ENCODE assay signal across 20 cellular contexts in genomic region chr2:152278536-152278935, GRCh38. TPM values are rescaled to one million over a fixed set of nuclear protein-coding genes. Genes with fewer than 3 reads are reported as not detected.
A peak's percentile ranks its signal among the peaks of the same experiment; 100 is the strongest.
DNase-seq lines count a peak whose midpoint lies in the region; ATAC-seq, FAIRE-seq and TF ChIP-seq lines count a peak whose summit lies in the region.
"Had no signal": no experiment of that assay in that cellular context is flagged by ENCODE, and none has a peak within 500 bp of the region (broad histone marks: within the 10 kb centered on the region; RNA-seq: fewer than 3 reads in every experiment).

No MANE protein-coding gene starts in this region.

- no peaks in the 10 kb centered on the region for H3K27me3 Mint-ChIP-seq in astrocyte (ENCODE audit: low read depth, unreplicated experiment)

- intact Hi-C loops in A673 (cut with micrococcal nuclease; ENCODE audit: unreplicated experiment) = no loop called here
- intact Hi-C loops in colonic mucosa (cut with DNase I) = no loop called here

- H3K27me3 ChIP-seq in A673 (replicated peaks; ENCODE audit: insufficient read depth, low read depth, low read length, poor library complexity) (no peaks in the 10 kb centered on the region), astrocyte (ENCODE audit: insufficient read depth, low read length) (no peaks in the 10 kb centered on the region), colonic mucosa (no peaks in the 10 kb centered on the region)
- H3K27me3 ChIP-seq: BLaER1 treated with 17β-estradiol and CSF1 and Interleukin-3, amounts not matched to agents 10 nM and 100 nM had no signal

- ATAC-seq in HG03460 (IDR thresholded peaks at IDR 0.05; ENCODE audit: unreplicated experiment) = no peak
- ATAC-seq: A549; CD8-positive, alpha-beta T cell; GM23338; HepG2 had no signal

- FAIRE-seq in astrocyte (lab: Jason Lieb, UNC) = no peak
- FAIRE-seq: A549, G401.6, H54, HepG2 had no signal

- POLR2A ChIA-PET in A673 (lab: Charles Lee; ENCODE audit: low non-redundant PET) = no interaction called here

- H2AFZ ChIP-seq in astrocyte (ENCODE audit: low read depth, low read length) = no peak overlapping the region
- H2AFZ ChIP-seq: GM23338 had no signal

- BruUV-seq in A673 (replicated peaks; lab: Mats Ljungman, UMichigan) = no TSS peak

- H3K4me1 Mint-ChIP-seq in astrocyte (ENCODE audit: low read depth, unreplicated experiment) = peaks cover 8% of the 10 kb centered on the region
- H3K4me1 Mint-ChIP-seq: B cell, GM23338, IgD-negative memory B cell had no signal

- no peak overlapping the region for H3K27ac Mint-ChIP-seq in astrocyte (ENCODE audit: unreplicated experiment)
- H3K27ac Mint-ChIP-seq: B cell; CD8-positive, alpha-beta T cell; GM23338; IgD-negative memory B cell had no signal

- H3K4me2 ChIP-seq in astrocyte (ENCODE audit: low read length) = no peak overlapping the region
- H3K4me2 ChIP-seq: A549; BLaER1 treated with 17β-estradiol and CSF1 and Interleukin-3, amounts not matched to agents 10 nM and 100 nM; GM23338 had no signal

- TF ChIP-seq CTCF in A673 (conservative IDR thresholded peaks at IDR 0.05; ENCODE audit: low read depth, low read length) (no peak), astrocyte (IDR thresholded peaks at IDR 0.05; ENCODE audit: insufficient read depth, low read depth, low read length) (no peak), colonic mucosa (IDR thresholded peaks at IDR 0.05) (no peak)

- DNase-seq in A673 (ENCODE audit: low spot score) = peak; percentile 7
- peak; percentile 25 for DNase-seq in astrocyte (ENCODE audit: low read depth)
- peak; percentile 10 for DNase-seq in kidney glomerular epithelial cell (lab: John Stamatoyannopoulos, UW)
- peak; percentile 46 for DNase-seq in renal cortical epithelial cell (ENCODE audit: low read depth)
- DNase-seq in T-helper 2 cell = no peak
- DNase-seq in colonic mucosa = no peak
- DNase-seq: Calu3; CD8-positive, alpha-beta T cell; HCEC 1CT; KBM-7 had no signal

- H3K4me3 Mint-ChIP-seq in astrocyte (ENCODE audit: unreplicated experiment) = no peak overlapping the region
- H3K4me3 Mint-ChIP-seq: B cell; CD8-positive, alpha-beta T cell; GM23338; IgD-negative memory B cell had no signal

- H3K4me3 ChIP-seq in A673 (ENCODE audit: low read depth, low read length, poor library complexity, severe bottlenecking) (no peak overlapping the region), astrocyte (ENCODE audit: insufficient read depth, low read depth, low read length) (no peak overlapping the region), colonic mucosa (no peak overlapping the region)
- H3K4me3 ChIP-seq: A549; BLaER1 treated with 17β-estradiol and CSF1 and Interleukin-3, amounts not matched to agents 10 nM and 100 nM; GM23338 had no signal

- H3K79me2 ChIP-seq in astrocyte (ENCODE audit: insufficient read depth, low read length) = no peaks in the 10 kb centered on the region

- H3K36me3 ChIP-seq in A673 (ENCODE audit: insufficient read depth, low read length, poor library complexity, severe bottlenecking) = no peaks in the 10 kb centered on the region
- H3K36me3 ChIP-seq in astrocyte (ENCODE audit: insufficient read depth, low read length) = no peaks in the 10 kb centered on the region
- H3K36me3 ChIP-seq in colonic mucosa = no peaks in the 10 kb centered on the region

- CTCF ChIA-PET in A673 (lab: Charles Lee) = no interaction called here

- H3K4me1 ChIP-seq in A673 (ENCODE audit: insufficient read depth, low read length, poor library complexity, severe bottlenecking) = no peaks in the 10 kb centered on the region
- H3K4me1 ChIP-seq in astrocyte (ENCODE audit: insufficient read depth, low read length) = no peaks in the 10 kb centered on the region
- no peaks in the 10 kb centered on the region for H3K4me1 ChIP-seq in colonic mucosa
- H3K4me1 ChIP-seq: A549 had no signal

- H3K27ac ChIP-seq in A673 (ENCODE audit: low read depth, low read length, poor library complexity, severe bottlenecking) (no peak overlapping the region), astrocyte (ENCODE audit: low read depth, low read length) (no peak overlapping the region), colonic mucosa (no peak overlapping the region)
- H3K27ac ChIP-seq: 22Rv1; A549; BLaER1 treated with 17β-estradiol and CSF1 and Interleukin-3, amounts not matched to agents 10 nM and 100 nM had no signal

- H4K20me1 ChIP-seq in astrocyte (ENCODE audit: insufficient read depth, low read length) = no peaks in the 10 kb centered on the region
- H4K20me1 ChIP-seq: BLaER1 treated with 17β-estradiol and CSF1 and Interleukin-3, amounts not matched to agents 10 nM and 100 nM had no signal

- no peak overlapping the region for H3K9ac ChIP-seq in astrocyte (ENCODE audit: low read length)
- no peak overlapping the region for H3K9ac ChIP-seq in colonic mucosa (ENCODE audit: low read depth in 2 of 2, low read length in 2 of 2)
- H3K9ac ChIP-seq: BLaER1 treated with 17β-estradiol and CSF1 and Interleukin-3, amounts not matched to agents 10 nM and 100 nM had no signal

- H3K9me3 ChIP-seq in A673 (ENCODE audit: low read depth, low read length, poor library complexity, severe bottlenecking) (no peaks in the 10 kb centered on the region), astrocyte (ENCODE audit: insufficient read depth, low read depth, low read length) (peaks cover 5% of the 10 kb centered on the region), colonic mucosa (no peaks in the 10 kb centered on the region)

- H3K36me3 Mint-ChIP-seq in astrocyte (ENCODE audit: low read depth, unreplicated experiment) = peaks cover 2% of the 10 kb centered on the region
- H3K36me3 Mint-ChIP-seq: CD8-positive, alpha-beta T cell had no signal

- peaks cover 18% of the 10 kb centered on the region for H3K9me3 Mint-ChIP-seq in astrocyte (ENCODE audit: unreplicated experiment)

RNA-seq across cellular contexts. Expression of gene FMNL2, which starts 56.4 kb away (rescaled TPM):
- total RNA-seq in A673 (2021) = 42.2 and 43.1 TPM in 2 replicates
- 29.1 and 34.3 TPM in 2 replicates for total RNA-seq in astrocyte
- total RNA-seq in renal cortical epithelial cell = 59.0 and 69.7 TPM in 2 replicates
- total RNA-seq in colonic mucosa = 10 to 100 TPM; 10.6 to 17.5 TPM

Comparison
In these comparisons a context has a peak if more than half of its experiments do, and no peak if none do; other contexts are left out.
1. DNase-seq: peak in A673 (single experiment), astrocyte (single experiment), kidney glomerular epithelial cell (single experiment) and renal cortical epithelial cell (single experiment); none in T-helper 2 cell (0 of 5) and colonic mucosa (single experiment).